ENCODE assay signal across 19 cellular contexts in the genomic region with DNA sequence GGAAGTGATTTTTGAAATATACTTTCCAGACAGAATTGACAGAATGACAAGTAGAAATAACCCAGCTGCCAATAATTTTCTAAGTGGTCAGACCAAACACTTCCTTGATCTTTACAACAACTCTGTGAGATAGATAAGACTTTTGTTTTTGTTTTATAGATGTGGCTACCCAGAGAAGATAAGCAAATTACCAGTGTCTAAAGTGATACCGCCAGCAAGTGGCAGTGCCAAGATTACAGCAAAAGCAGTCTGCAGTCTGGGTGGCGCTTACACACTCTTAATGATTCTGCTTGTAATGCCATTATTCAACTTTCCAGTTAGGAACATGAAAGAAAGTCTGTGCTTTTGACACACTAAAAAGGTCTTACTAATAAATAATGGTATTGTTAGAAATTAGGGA.
"Had no signal": no experiment of that assay in that cellular context is flagged by ENCODE, and none has a peak within 500 bp of the region (broad histone marks: within the 10 kb centered on the region; RNA-seq: fewer than 3 reads in every experiment).

No MANE protein-coding gene starts in this region.

- DNase-seq: activated CD4-positive, alpha-beta memory T cell treated with anti-CD3 and anti-CD28 coated beads, Interleukin-2, amount 10 ng/mL, durations not matched to agents 7 days and 5 days; activated CD4-positive, alpha-beta T cell treated with anti-CD3 and anti-CD28 coated beads, Interleukin-2, amount 10 ng/mL, durations not matched to agents 24 days and 14 days; activated gamma-delta T cell; activated T-cell treated with anti-CD3 and anti-CD28 coated beads, Interleukin-2, amount 50 U/mL, for 72 hours; anterior cingulate cortex; caudate nucleus; effector CD8-positive, alpha-beta T cell; erythroblast; foreskin fibroblast; heart right ventricle; natural killer cell; stimulated activated CD4-positive, alpha-beta T cell treated with anti-CD3 and anti-CD28 coated beads, Interleukin-12 subunit alpha, Interleukin-12 subunit beta, amount 100 ng/mL, for 4 hours; stimulated activated CD4-positive, alpha-beta T cell treated with anti-CD3 and anti-CD28 coated beads, Interleukin-4, amount 100 ng/mL, for 4 hours; substantia nigra; T-helper 9 cell; thyroid gland; upper lobe of right lung had no signal

- H3K4me1 ChIP-seq: heart right ventricle, thyroid gland, upper lobe of right lung had no signal

- H3K36me3 ChIP-seq: heart right ventricle, thyroid gland, upper lobe of right lung had no signal

- ATAC-seq: activated CD4-positive, CD25-positive, alpha-beta regulatory T cell treated with anti-CD3 and anti-CD28 coated beads, Interleukin-2, amount 50 U/mL, for 24 hours; activated T-cell treated with anti-CD3 and anti-CD28 coated beads, Interleukin-2, amount 50 U/mL, for 72 hours; left lobe of liver; natural killer cell; upper lobe of right lung had no signal

- H3K9me3 ChIP-seq: thyroid gland, upper lobe of right lung had no signal

- H3K4me3 ChIP-seq: heart right ventricle, thyroid gland, upper lobe of right lung had no signal

- H3K27me3 ChIP-seq: heart right ventricle, thyroid gland, upper lobe of right lung had no signal

- H3K27ac ChIP-seq: heart right ventricle, thyroid gland, upper lobe of right lung had no signal
